In genomic region chr17:2400474-2400866, GRCh38 we compare ENCODE assay signal across 8 cellular contexts. TPM values are rescaled to one million over a fixed set of nuclear protein-coding genes. Genes with fewer than 3 reads are reported as not detected.
A peak's percentile ranks its signal among the peaks of the same experiment; 100 is the strongest.
DNase-seq lines count a peak whose midpoint lies in the region; ATAC-seq and TF ChIP-seq lines count a peak whose summit lies in the region.

No MANE protein-coding gene starts in this region.

- no peak for TF ChIP-seq POLR2A in testis (IDR thresholded peaks at IDR 0.05)

- ATAC-seq in GM21528 (IDR thresholded peaks at IDR 0.05; ENCODE audit: low FRiP score, unreplicated experiment): no peak

- H3K27me3 ChIP-seq in endocrine pancreas (ENCODE audit: control insufficient read depth, insufficient read depth, low read length) (no peaks in the 10 kb centered on the region), muscle layer of duodenum (ENCODE audit: low read depth, low read length) (no peaks in the 10 kb centered on the region), testis (no peaks in the 10 kb centered on the region)

- H3K9ac ChIP-seq in endocrine pancreas (ENCODE audit: control insufficient read depth, insufficient read depth, low read length): peak overlapping the region; percentile 86

- intact Hi-C loops in testis (cut with DNase I; ENCODE audit: low total_unique reads): no loop called here

- no peaks in the 10 kb centered on the region for H3K36me3 ChIP-seq in endocrine pancreas (ENCODE audit: control insufficient read depth, insufficient read depth, low read length)
- H3K36me3 ChIP-seq in muscle layer of duodenum (ENCODE audit: control insufficient read depth in 1 of 2, insufficient read depth in 2 of 2, low read length in 2 of 2): peaks cover 0 to 18% of the 10 kb centered on the region in 2 donors
- no peaks in the 10 kb centered on the region for H3K36me3 ChIP-seq in testis (ENCODE audit: low read depth, missing control alignments)

- no peak for TF ChIP-seq CTCF in GM12865 (IDR thresholded peaks at IDR 0.05; ENCODE audit: insufficient read depth, low read depth, low read length, missing control alignments)
- TF ChIP-seq CTCF in testis (IDR thresholded peaks at IDR 0.05): no peak

- peak overlapping the region; percentile 88 for H3K4me3 ChIP-seq in GM12865 (ENCODE audit: low read depth, low read length)
- no peak overlapping the region for H3K4me3 ChIP-seq in endocrine pancreas (ENCODE audit: control insufficient read depth, insufficient read depth, low read length)
- H3K4me3 ChIP-seq in muscle layer of duodenum (ENCODE audit: low read depth in 1 of 2, low read length in 2 of 2): peak overlapping the region; percentile 86 to 98
- peak overlapping the region; percentile 93 to 97 for H3K4me3 ChIP-seq in testis

- DNase-seq in GM12865 (ENCODE audit: low read depth) (peak; percentile 70), NCI-H226 (peak; percentile 42), testis (no peak), NCI-H774 (lab: John Stamatoyannopoulos, UW) (no peak)
- DNase-seq in activated CD8-positive, alpha-beta memory T cell treated with anti-CD3 and anti-CD28 coated beads for 24 hours: peak; percentile 84

- H3K4me1 ChIP-seq in endocrine pancreas (ENCODE audit: control insufficient read depth, insufficient read depth, low read length): no peaks in the 10 kb centered on the region
- peaks cover 38 to 58% of the 10 kb centered on the region in 2 donors for H3K4me1 ChIP-seq in muscle layer of duodenum (ENCODE audit: control insufficient read depth in 1 of 2, insufficient read depth in 2 of 2, low read length in 2 of 2)
- peaks cover 58% of the 10 kb centered on the region for H3K4me1 ChIP-seq in testis

- 1% methylated on average over 23 to 43 of the region's 43 CpGs for WGBS in testis, 2 donors

- H3K9me3 ChIP-seq in endocrine pancreas (ENCODE audit: control insufficient read depth, low read length) (no peaks in the 10 kb centered on the region), muscle layer of duodenum (ENCODE audit: control insufficient read depth in 1 of 2, low read length in 2 of 2) (no peaks in the 10 kb centered on the region), testis (no peaks in the 10 kb centered on the region)

- peak overlapping the region; percentile 99 for H3K27ac ChIP-seq in muscle layer of duodenum (ENCODE audit: low read length)
- H3K27ac ChIP-seq in testis: peak overlapping the region; percentile 94 to 99

RNA-seq across cellular contexts. Expression of gene MNT, which starts 0.4 kb away (rescaled TPM):
- total RNA-seq in testis: 10 to 100 TPM; 46.3 to 67.7 TPM
- polyA plus RNA-seq in testis (ENCODE audit: insufficient read depth, low read depth, low replicate concordance): 27.9 TPM

Comparison
In these comparisons a context has a peak if more than half of its experiments do, and no peak if none do; other contexts are left out.
1. DNase-seq: peak in GM12865 (single experiment), NCI-H226 (single experiment) and activated CD8-positive, alpha-beta memory T cell treated with anti-CD3 and anti-CD28 coated beads for 24 hours (single experiment); none in testis (single experiment) and NCI-H774 (single experiment).